8 cellular contexts compared by ENCODE assay signal in the genomic region with DNA sequence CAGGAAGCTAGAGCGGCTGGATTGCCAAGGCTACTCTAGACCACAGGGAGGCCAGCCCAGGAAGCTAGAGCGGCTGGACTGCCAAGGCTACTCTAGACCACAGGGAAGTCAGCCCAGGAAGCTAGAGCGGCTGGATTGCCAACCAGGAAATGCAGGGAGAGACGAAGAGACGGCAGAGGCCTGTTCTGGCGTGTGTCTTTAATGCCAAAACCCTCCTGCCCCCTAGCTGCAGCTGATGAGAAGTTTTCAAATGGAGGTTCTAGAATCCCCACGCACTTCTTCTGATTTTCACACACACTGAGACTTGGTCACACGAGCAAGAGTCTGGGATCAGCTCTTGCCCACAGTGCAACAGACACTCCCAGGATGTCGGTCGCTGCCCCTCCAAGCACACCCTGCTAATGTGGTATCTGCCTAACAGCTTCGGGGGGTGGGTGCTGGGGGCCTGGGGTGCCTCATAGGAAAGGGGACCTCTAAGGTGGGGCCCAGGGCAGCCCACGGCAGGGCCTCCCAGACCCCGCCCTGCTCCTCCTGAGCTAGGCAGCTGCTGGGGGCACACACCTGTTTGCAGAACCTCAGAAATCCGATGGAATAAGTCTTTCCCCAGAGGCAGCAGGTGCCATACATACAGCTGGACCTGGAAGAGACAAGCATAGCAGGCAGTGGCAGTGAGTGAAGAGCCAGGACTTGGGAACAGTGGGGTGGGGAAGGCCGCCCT. TPM values are rescaled to one million over a fixed set of nuclear protein-coding genes. Genes with fewer than 3 reads are reported as not detected.
DNase-seq lines count a peak whose midpoint lies in the region; ATAC-seq, FAIRE-seq and TF ChIP-seq lines count a peak whose summit lies in the region.

No MANE protein-coding gene starts in this region.

- H3K36me3 Mint-ChIP-seq in activated T-helper 1 cell treated with anti-CD3 and anti-CD28 coated beads, Interleukin-12 subunit alpha, Interleukin-12 subunit beta, Interleukin-2, Interleukin-4 antibody, amounts not matched to agents 30 ng/mL and 10 ng/mL and 1 ng/mL, durations not matched to agents 14 hours and 24 hours and 36 hours (ENCODE audit: low read depth), result peaks cover 14% of the 10 kb centered on the region

- H3K27ac ChIP-seq in transverse colon, result peak overlapping the region; percentile 37 to 77 (median 70)

- ATAC-seq in HG02610 (IDR thresholded peaks at IDR 0.05; ENCODE audit: unreplicated experiment), result no peak

- TF ChIP-seq POLR2A in transverse colon (IDR thresholded peaks at IDR 0.05), result no peak

- H3K4me3 Mint-ChIP-seq in activated T-helper 1 cell treated with anti-CD3 and anti-CD28 coated beads, Interleukin-12 subunit alpha, Interleukin-12 subunit beta, Interleukin-2, Interleukin-4 antibody, amounts not matched to agents 30 ng/mL and 10 ng/mL and 1 ng/mL, durations not matched to agents 14 hours and 24 hours and 36 hours, result no peak overlapping the region

- WGBS in transverse colon (ENCODE audit: low coverage in 1 of 2), 2 donors, result 54% methylated on average over 13 of the region's 15 CpGs; no CpG with 5 or more reads in 1 of the 2 donors

- H3K27me3 Mint-ChIP-seq in activated T-helper 1 cell treated with anti-CD3 and anti-CD28 coated beads, Interleukin-12 subunit alpha, Interleukin-12 subunit beta, Interleukin-2, Interleukin-4 antibody, amounts not matched to agents 30 ng/mL and 10 ng/mL and 1 ng/mL, durations not matched to agents 14 hours and 24 hours and 36 hours (ENCODE audit: insufficient read depth), result no peaks in the 10 kb centered on the region

- TF ChIP-seq EP300 in transverse colon (IDR thresholded peaks at IDR 0.05; ENCODE audit: low read depth), result no peak

- H3K9me3 Mint-ChIP-seq in activated T-helper 1 cell treated with anti-CD3 and anti-CD28 coated beads, Interleukin-12 subunit alpha, Interleukin-12 subunit beta, Interleukin-2, Interleukin-4 antibody, amounts not matched to agents 30 ng/mL and 10 ng/mL and 1 ng/mL, durations not matched to agents 14 hours and 24 hours and 36 hours, result no peaks in the 10 kb centered on the region

- H3K27me3 ChIP-seq in bronchial epithelial cell (ENCODE audit: control insufficient read depth, insufficient read depth, low read length) (no peaks in the 10 kb centered on the region), transverse colon (no peaks in the 10 kb centered on the region)

- intact Hi-C loops in activated T-helper 1 cell treated with anti-CD3 and anti-CD28 coated beads, Interleukin-12 subunit alpha, Interleukin-12 subunit beta, Interleukin-2, Interleukin-4 antibody, amounts not matched to agents 30 ng/mL and 10 ng/mL and 1 ng/mL, durations not matched to agents 14 hours and 24 hours and 36 hours (cut with micrococcal nuclease), result no loop called here
- intact Hi-C loops in transverse colon (cut with DNase I; ENCODE audit: low total_unique reads), result loop anchor here (10.0 kb wide), 1 partner anchor 115 kb away; a partner anchor contains a TSS

- no peaks in the 10 kb centered on the region for H3K9me3 ChIP-seq in transverse colon

- H3K4me1 Mint-ChIP-seq in activated T-helper 1 cell treated with anti-CD3 and anti-CD28 coated beads, Interleukin-12 subunit alpha, Interleukin-12 subunit beta, Interleukin-2, Interleukin-4 antibody, amounts not matched to agents 30 ng/mL and 10 ng/mL and 1 ng/mL, durations not matched to agents 14 hours and 24 hours and 36 hours (ENCODE audit: low read depth), result peaks cover 7% of the 10 kb centered on the region

- FAIRE-seq in RCC 7860 (lab: Jason Lieb, UNC) (no peak), bronchial epithelial cell (lab: Jason Lieb, UNC) (no peak)

- peak; percentile 85 for TF ChIP-seq CTCF in bronchial epithelial cell (IDR thresholded peaks at IDR 0.05; ENCODE audit: insufficient read depth, low read length, severe bottlenecking)
- TF ChIP-seq CTCF in transverse colon (IDR thresholded peaks at IDR 0.05), result peak; percentile 34 to 83 (median 50)

- DNase-seq in activated T-helper 1 cell treated with Interleukin-2 at 50 U/mL for 16 hours (ENCODE audit: low read depth) (peak; percentile 16), RCC 7860 (ENCODE audit: low spot score) (peak; percentile 67), bronchial epithelial cell (ENCODE audit: low read depth) (peak; percentile 78), left kidney (ENCODE audit: low read depth, low spot score) (peak; percentile 56), transverse colon (peak; percentile 80), DMS114 treated with DMSO at 0.1 percent for 48 hours (lab: John Stamatoyannopoulos, UW; ENCODE audit: unreplicated experiment) (no peak)
- DNase-seq in activated T-helper 1 cell treated with anti-CD3 and anti-CD28 coated beads, Interleukin-12 subunit alpha, Interleukin-12 subunit beta, Interleukin-2, Interleukin-4 antibody, amounts not matched to agents 30 ng/mL and 10 ng/mL and 1 ng/mL, durations not matched to agents 14 hours and 24 hours and 36 hours (ENCODE audit: low spot score), result no peak

- peaks cover 14 to 28% (median 25%) of the 10 kb centered on the region in 4 donors for H3K4me1 ChIP-seq in transverse colon

- in situ Hi-C loops in transverse colon (cut with MboI; ENCODE audit: low pct_ligation_motif_present in 1 of 4, low pct_unique_long_range_greater_than_20kb in 1 of 4, low sequenced_read_pairs in 3 of 4), result loop anchor here in 1 of 4 donors (25.0 kb wide), 1 partner anchor 118 kb away; a partner anchor contains a TSS

- no peak overlapping the region for H3K4me3 ChIP-seq in bronchial epithelial cell (ENCODE audit: low read depth, low read length)
- H3K4me3 ChIP-seq in transverse colon, result no peak overlapping the region

- H3K27ac Mint-ChIP-seq in activated T-helper 1 cell treated with anti-CD3 and anti-CD28 coated beads, Interleukin-12 subunit alpha, Interleukin-12 subunit beta, Interleukin-2, Interleukin-4 antibody, amounts not matched to agents 30 ng/mL and 10 ng/mL and 1 ng/mL, durations not matched to agents 14 hours and 24 hours and 36 hours, result no peak overlapping the region

- H3K36me3 ChIP-seq in bronchial epithelial cell (ENCODE audit: control insufficient read depth, insufficient read depth, low read length) (peaks cover 23% of the 10 kb centered on the region), transverse colon (peaks cover 0 to 4% (median under 1%) of the 10 kb centered on the region in 4 donors)

RNA-seq across cellular contexts. Expression of a gene that starts 28.5 kb away (rescaled TPM):
- total RNA-seq in activated T-helper 1 cell treated with anti-CD3 and anti-CD28 coated beads, Interleukin-12 subunit alpha, Interleukin-12 subunit beta, Interleukin-2, Interleukin-4 antibody, amounts not matched to agents 30 ng/mL and 10 ng/mL and 1 ng/mL, durations not matched to agents 14 hours and 24 hours and 36 hours, result 12.3 and 12.5 TPM in 2 replicates
- total RNA-seq in bronchial epithelial cell (15.5 and 25.0 TPM in 2 replicates), transverse colon (10 to 100 TPM in 3 of 4 donors, 1 to 10 TPM in 1; 3.8 to 30.3 (median 22.0) TPM)

RNA-seq across cellular contexts. Expression of a gene that starts 42.5 kb away (rescaled TPM):
- total RNA-seq in activated T-helper 1 cell treated with anti-CD3 and anti-CD28 coated beads, Interleukin-12 subunit alpha, Interleukin-12 subunit beta, Interleukin-2, Interleukin-4 antibody, amounts not matched to agents 30 ng/mL and 10 ng/mL and 1 ng/mL, durations not matched to agents 14 hours and 24 hours and 36 hours, result 36.6 and 39.1 TPM in 2 replicates
- total RNA-seq in bronchial epithelial cell (7.1 and 13.3 TPM in 2 replicates), transverse colon (10 to 100 TPM; 18.7 to 88.4 (median 41.1) TPM)

RNA-seq across cellular contexts. Expression of a gene that starts 48.6 kb away (rescaled TPM):
- 34.8 and 34.9 TPM in 2 replicates for total RNA-seq in activated T-helper 1 cell treated with anti-CD3 and anti-CD28 coated beads, Interleukin-12 subunit alpha, Interleukin-12 subunit beta, Interleukin-2, Interleukin-4 antibody, amounts not matched to agents 30 ng/mL and 10 ng/mL and 1 ng/mL, durations not matched to agents 14 hours and 24 hours and 36 hours
- total RNA-seq in bronchial epithelial cell (7.9 and 9.6 TPM in 2 replicates), transverse colon (100 to 1,000 TPM in 2 of 4 donors, 10 to 100 TPM in 2; 30.7 to 327 (median 72.3) TPM)

Comparison
In these comparisons a context has a peak if more than half of its experiments do, and no peak if none do; other contexts are left out.
1. DNase-seq: peak in activated T-helper 1 cell treated with Interleukin-2 at 50 U/mL for 16 hours (single experiment), RCC 7860 (single experiment), bronchial epithelial cell (single experiment), left kidney (single experiment) and transverse colon (single experiment); none in activated T-helper 1 cell treated with anti-CD3 and anti-CD28 coated beads, Interleukin-12 subunit alpha, Interleukin-12 subunit beta, Interleukin-2, Interleukin-4 antibody, amounts not matched to agents 30 ng/mL and 10 ng/mL and 1 ng/mL, durations not matched to agents 14 hours and 24 hours and 36 hours (single experiment) and DMS114 treated with DMSO at 0.1 percent for 48 hours (single experiment).